In the genomic region with DNA sequence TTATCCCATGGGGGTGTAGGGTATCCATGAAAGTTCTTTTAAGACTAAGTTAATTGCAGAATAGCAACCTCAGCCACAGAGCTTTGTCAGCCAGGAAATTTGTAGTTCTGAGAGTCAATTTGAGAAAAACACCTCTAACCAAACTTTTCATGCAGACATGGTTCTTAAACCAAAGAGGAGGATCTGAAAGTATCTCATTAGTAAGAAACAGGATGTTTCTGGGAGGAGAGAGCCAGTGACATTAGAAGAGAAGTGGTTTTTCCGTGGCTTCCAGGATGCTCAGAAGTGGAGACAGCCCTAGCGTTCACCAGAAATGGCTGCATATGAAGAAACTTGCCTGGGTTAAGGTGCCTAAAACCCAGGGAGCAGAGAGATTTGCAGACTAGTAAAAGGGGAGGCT, we compare ENCODE assay signal across 12 cellular contexts. TPM values are rescaled to one million over a fixed set of nuclear protein-coding genes. Genes with fewer than 3 reads are reported as not detected.
DNase-seq lines count a peak whose midpoint lies in the region; ATAC-seq and TF ChIP-seq lines count a peak whose summit lies in the region.
"Had no signal": no experiment of that assay in that cellular context is flagged by ENCODE, and none has a peak within 500 bp of the region (broad histone marks: within the 10 kb centered on the region; RNA-seq: fewer than 3 reads in every experiment).

No MANE protein-coding gene starts in this region.

- DNase-seq in GM20000 (ENCODE audit: low spot score) (peak; percentile 51), DMS153 (lab: John Stamatoyannopoulos, UW) (no peak), hepatocyte (ENCODE audit: low spot score) (no peak), DMS 273 (lab: John Stamatoyannopoulos, UW; ENCODE audit: unreplicated experiment) (no peak), mesendoderm (no peak)
- peak; percentile 36 for DNase-seq in activated naive CD8-positive, alpha-beta T cell treated with anti-CD3 and anti-CD28 coated beads for 36 hours
- DNase-seq: HCEC 1CT; left ventricle myocardium superior; NK-92 treated with Interleukin-12 subunit alpha and Interleukin-12 subunit beta, amount 100 ng/mL, for 24 hours had no signal

- no peaks in the 10 kb centered on the region for H3K79me1 ChIP-seq in mesendoderm (ENCODE audit: low read length)

- ATAC-seq in GM18498 (IDR thresholded peaks at IDR 0.05; ENCODE audit: unreplicated experiment) (peak; percentile 54), HG03521 (IDR thresholded peaks at IDR 0.05; ENCODE audit: unreplicated experiment) (peak; percentile 52)
- ATAC-seq: left ventricle myocardium superior had no signal

- H2BK15ac ChIP-seq in mesendoderm (replicated peaks; ENCODE audit: low read depth): no peak overlapping the region

- H3K4me2 ChIP-seq in hepatocyte (no peak overlapping the region), mesendoderm (ENCODE audit: low read length) (no peak overlapping the region)

- H3K36me3 Mint-ChIP-seq in activated naive CD8-positive, alpha-beta T cell treated with anti-CD3 and anti-CD28 coated beads for 36 hours: peaks cover 4% of the 10 kb centered on the region

- no peak overlapping the region for H3K9ac ChIP-seq in mesendoderm (ENCODE audit: low read length)

- no peak overlapping the region for H3K27ac ChIP-seq in hepatocyte
- H3K27ac ChIP-seq in mesendoderm (ENCODE audit: low read depth, low read length): no peak overlapping the region
- H3K27ac ChIP-seq: VCaP had no signal

- peaks cover 51% of the 10 kb centered on the region for H3K27me3 ChIP-seq in hepatocyte
- H3K27me3 ChIP-seq in mesendoderm (ENCODE audit: insufficient read depth, low read length, poor library complexity): no peaks in the 10 kb centered on the region

- H4K20me1 ChIP-seq in hepatocyte (ENCODE audit: insufficient read depth, poor library complexity, severe bottlenecking): no peaks in the 10 kb centered on the region

- no peak overlapping the region for H3K4ac ChIP-seq in mesendoderm (ENCODE audit: low read depth, low read length)

- H3K4me1 ChIP-seq in hepatocyte (ENCODE audit: insufficient read depth) (no peaks in the 10 kb centered on the region), mesendoderm (ENCODE audit: control insufficient read depth, low read depth, low read length) (no peaks in the 10 kb centered on the region)

- H2AK5ac ChIP-seq in mesendoderm (ENCODE audit: low read length): no peak overlapping the region

- H2BK5ac ChIP-seq in mesendoderm (ENCODE audit: low read length): no peak overlapping the region

- WGBS in hepatocyte (ENCODE audit: low lambda C conversion rate, missing lambda C conversion rate): 74% methylated on average over 2 of the region's 2 CpGs
- no CpG with 5 or more reads among the region's 2 CpGs for WGBS in mesendoderm (ENCODE audit: extremely low coverage, insufficient coverage, low lambda C conversion rate)

- no peaks in the 10 kb centered on the region for H3K9me2 ChIP-seq in hepatocyte (replicated peaks; ENCODE audit: insufficient read depth)

- H2AFZ ChIP-seq in hepatocyte: no peak overlapping the region

- H3K4me3 ChIP-seq in hepatocyte: no peak overlapping the region
- H3K4me3 ChIP-seq in mesendoderm (ENCODE audit: low read length): no peak overlapping the region

- H3K79me2 ChIP-seq in hepatocyte (no peaks in the 10 kb centered on the region), mesendoderm (ENCODE audit: control insufficient read depth, insufficient read depth, low read length) (no peaks in the 10 kb centered on the region)

- peaks cover 1% of the 10 kb centered on the region for H3K9me3 Mint-ChIP-seq in activated naive CD8-positive, alpha-beta T cell treated with anti-CD3 and anti-CD28 coated beads for 36 hours

- H3K56ac ChIP-seq in mesendoderm (ENCODE audit: low read length): no peak overlapping the region

- H3K9me3 ChIP-seq in hepatocyte (ENCODE audit: low read depth): no peaks in the 10 kb centered on the region

- no peak for TF ChIP-seq CTCF in GM20000 (IDR thresholded peaks at IDR 0.05; ENCODE audit: extremely low read depth, missing control alignments)
- no peak for TF ChIP-seq CTCF in hepatocyte (IDR thresholded peaks at IDR 0.05; ENCODE audit: poor library complexity)

- H3K4me3 Mint-ChIP-seq in activated naive CD8-positive, alpha-beta T cell treated with anti-CD3 and anti-CD28 coated beads for 36 hours: peak overlapping the region; percentile 9

- H3K4me1 Mint-ChIP-seq in activated naive CD8-positive, alpha-beta T cell treated with anti-CD3 and anti-CD28 coated beads for 36 hours: peaks cover 36% of the 10 kb centered on the region

- H4K5ac ChIP-seq in mesendoderm (ENCODE audit: low read length): no peak overlapping the region

- peak overlapping the region; percentile 91 for H3K27ac Mint-ChIP-seq in activated naive CD8-positive, alpha-beta T cell treated with anti-CD3 and anti-CD28 coated beads for 36 hours

- no peak overlapping the region for H4K8ac ChIP-seq in mesendoderm (ENCODE audit: low read depth, low read length)

- peaks cover 31% of the 10 kb centered on the region for H3K27me3 Mint-ChIP-seq in activated naive CD8-positive, alpha-beta T cell treated with anti-CD3 and anti-CD28 coated beads for 36 hours

- H3K23ac ChIP-seq in mesendoderm (ENCODE audit: low read length): no peak overlapping the region

- no peak overlapping the region for H3K18ac ChIP-seq in mesendoderm (ENCODE audit: low read length)

- H3K36me3 ChIP-seq in hepatocyte (replicated peaks; ENCODE audit: insufficient read depth, low read depth) (no peaks in the 10 kb centered on the region), mesendoderm (ENCODE audit: control insufficient read depth, insufficient read depth, low read length) (no peaks in the 10 kb centered on the region)

- H2BK120ac ChIP-seq in mesendoderm (ENCODE audit: low read depth, low read length): no peak overlapping the region

RNA-seq across cellular contexts. Expression of a gene that starts 7.9 kb away (rescaled TPM):
- total RNA-seq in activated naive CD8-positive, alpha-beta T cell treated with anti-CD3 and anti-CD28 coated beads for 36 hours: 1 to 10 TPM in 1 of 2 experiments, under 1 TPM in 1; 0.96 to 1.5 TPM
- total RNA-seq in hepatocyte: 0.77 and 2.8 TPM in 2 replicates
- polyA plus RNA-seq in hepatocyte: 0.60 and 2.2 TPM in 2 replicates
- 3.1 TPM for polyA plus RNA-seq in mesendoderm (2013, experiment 1 of 2)
- 3.2 TPM for polyA plus RNA-seq in mesendoderm (2013, experiment 2 of 2)

Comparison
In these comparisons a context has a peak if more than half of its experiments do, and no peak if none do; other contexts are left out.
1. DNase-seq: peak in GM20000 (single experiment) and activated naive CD8-positive, alpha-beta T cell treated with anti-CD3 and anti-CD28 coated beads for 36 hours (single experiment); none in DMS153 (single experiment), hepatocyte (single experiment), DMS 273 (single experiment) and mesendoderm (single experiment).